ENCODE assay signal across 8 cellular contexts in the genomic region with DNA sequence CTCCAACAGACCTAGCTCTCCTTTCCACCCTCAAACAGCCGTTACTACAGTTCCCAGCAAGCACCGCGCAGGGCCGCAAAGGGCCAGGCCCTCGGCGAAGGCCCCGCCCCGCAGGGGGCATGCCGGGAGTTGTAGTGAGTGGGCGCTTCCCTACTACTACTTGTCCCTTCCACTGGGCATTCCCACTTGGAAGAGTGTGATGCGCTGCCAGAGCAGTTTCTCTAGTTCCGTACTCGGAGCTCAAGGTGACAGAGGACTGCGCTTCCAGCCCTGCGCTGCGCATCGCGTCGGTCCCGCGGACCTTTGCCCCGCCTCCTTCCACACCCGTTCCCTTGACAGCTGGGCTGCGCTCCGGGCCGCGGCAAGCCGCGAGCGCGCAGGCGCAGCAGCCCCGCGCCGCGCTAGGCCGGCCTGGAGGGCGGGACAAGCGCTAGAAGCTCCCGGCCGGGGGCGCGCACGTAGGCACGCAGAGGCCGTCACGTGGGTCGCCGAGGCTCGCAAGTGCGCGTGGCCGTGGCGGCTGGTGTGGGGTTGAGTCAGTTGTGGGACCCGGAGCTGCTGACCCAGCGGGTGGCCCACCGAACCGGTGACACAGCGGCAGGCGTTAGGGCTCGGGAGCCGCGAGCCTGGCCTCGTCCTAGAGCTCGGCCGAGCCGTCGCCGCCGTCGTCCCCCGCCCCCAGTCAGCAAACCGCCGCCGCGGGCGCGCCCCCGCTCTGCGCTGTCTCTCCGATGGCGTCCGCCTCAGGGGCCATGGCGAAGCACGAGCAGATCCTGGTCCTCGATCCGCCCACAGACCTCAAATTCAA. TPM values are rescaled to one million over a fixed set of nuclear protein-coding genes. Genes with fewer than 3 reads are reported as not detected.
DNase-seq lines count a peak whose midpoint lies in the region; ATAC-seq and TF ChIP-seq lines count a peak whose summit lies in the region.

Gene VAPA, plus strand, starts transcription at position 491 of the 808 bp plus-strand sequence. Its CDS starts 241 bp downstream, at position 732.

- H3K9ac ChIP-seq in colonic mucosa (ENCODE audit: low read depth in 2 of 2, low read length in 2 of 2) = peak within 1 kb of the TSS; percentile 88 to 99

- no peaks in the 10 kb centered on the region for H3K9me3 Mint-ChIP-seq in activated CD4-positive, alpha-beta T cell treated with anti-CD3 and anti-CD28 coated beads, Interleukin-2, amount 10 ng/mL, durations not matched to agents 24 days and 14 days

- H3K27ac Mint-ChIP-seq in activated CD4-positive, alpha-beta T cell treated with anti-CD3 and anti-CD28 coated beads, Interleukin-2, amount 10 ng/mL, durations not matched to agents 24 days and 14 days = peak within 1 kb of the TSS; percentile 94

- H3K4me3 ChIP-seq in colonic mucosa = peak within 1 kb of the TSS; percentile 84

- DNase-seq in C1 segment of cervical spinal cord (lab: John Stamatoyannopoulos, UW) (peak; percentile 84 to 99 (median 98)), NCI-H526 treated with DMSO at 0.1 percent for 48 hours (lab: John Stamatoyannopoulos, UW) (peak; percentile 88), colonic mucosa (peak; percentile 97)
- DNase-seq in activated CD4-positive, alpha-beta T cell treated with anti-CD3 and anti-CD28 coated beads, Interleukin-2, amount 10 ng/mL, durations not matched to agents 24 days and 14 days = peak; percentile 98
- DNase-seq in stimulated activated CD4-positive, alpha-beta T cell treated with anti-CD3 and anti-CD28 coated beads, Interleukin-1b, Interleukin-23, amount 100 ng/mL, for 24 hours (ENCODE audit: low read depth in 4 of 4, low spot score in 1 of 4) = peak; percentile 73 to 87 (median 83)

- H3K9me3 ChIP-seq in colonic mucosa = no peaks in the 10 kb centered on the region

- H3K27me3 Mint-ChIP-seq in activated CD4-positive, alpha-beta T cell treated with anti-CD3 and anti-CD28 coated beads, Interleukin-2, amount 10 ng/mL, durations not matched to agents 24 days and 14 days = peaks cover 13% of the 10 kb centered on the region

- peak within 1 kb of the TSS; percentile 98 for H3K27ac ChIP-seq in colonic mucosa
- peak within 1 kb of the TSS; percentile 100 for H3K27ac ChIP-seq in layer of hippocampus (ENCODE audit: low read depth, low read length)

- intact Hi-C loops in activated CD4-positive, alpha-beta T cell treated with anti-CD3 and anti-CD28 coated beads, Interleukin-2, amount 10 ng/mL, durations not matched to agents 24 days and 14 days (cut with micrococcal nuclease) = loop anchor here (1.0 to 10.0 kb wide), 9 partner anchors 36 to 1939 kb away; partner anchors contain the start of genes CHMP1B, MTCL1, NAPG and NDUFV2
- intact Hi-C loops in colonic mucosa (cut with DNase I) = no loop called here

- no peak for TF ChIP-seq CTCF in colonic mucosa (IDR thresholded peaks at IDR 0.05)

- H3K4me1 Mint-ChIP-seq in activated CD4-positive, alpha-beta T cell treated with anti-CD3 and anti-CD28 coated beads, Interleukin-2, amount 10 ng/mL, durations not matched to agents 24 days and 14 days = peaks cover 25% of the 10 kb centered on the region

- ATAC-seq in GM19351 (IDR thresholded peaks at IDR 0.05; ENCODE audit: unreplicated experiment) (peak; percentile 76), HG03520 (IDR thresholded peaks at IDR 0.05; ENCODE audit: unreplicated experiment) (peak; percentile 81)

- no peaks in the 10 kb centered on the region for H3K36me3 Mint-ChIP-seq in activated CD4-positive, alpha-beta T cell treated with anti-CD3 and anti-CD28 coated beads, Interleukin-2, amount 10 ng/mL, durations not matched to agents 24 days and 14 days (ENCODE audit: low read depth)

- no peaks in the 10 kb centered on the region for H3K4me1 ChIP-seq in colonic mucosa

- H3K27me3 ChIP-seq in colonic mucosa (no peaks in the 10 kb centered on the region), layer of hippocampus (ENCODE audit: control insufficient read depth, insufficient read depth, low read length) (no peaks in the 10 kb centered on the region)

- H3K36me3 ChIP-seq in colonic mucosa = no peaks in the 10 kb centered on the region

- peak within 1 kb of the TSS; percentile 91 for H3K4me3 Mint-ChIP-seq in activated CD4-positive, alpha-beta T cell treated with anti-CD3 and anti-CD28 coated beads, Interleukin-2, amount 10 ng/mL, durations not matched to agents 24 days and 14 days

RNA-seq across cellular contexts. Expression of gene VAPA, which starts in this region (rescaled TPM):
- 182 and 196 TPM in 2 replicates for total RNA-seq in activated CD4-positive, alpha-beta T cell treated with anti-CD3 and anti-CD28 coated beads, Interleukin-2, amount 10 ng/mL, durations not matched to agents 24 days and 14 days
- total RNA-seq in colonic mucosa = 100 to 1,000 TPM; 224 to 295 TPM

Comparison
In these comparisons a context has a peak if more than half of its experiments do, and no peak if none do; other contexts are left out.
1. Peak in every context shown above with its lines: DNase-seq, ATAC-seq, H3K4me3 ChIP-seq and H3K27ac ChIP-seq.